3 cellular contexts compared by ENCODE assay signal in the genomic region with DNA sequence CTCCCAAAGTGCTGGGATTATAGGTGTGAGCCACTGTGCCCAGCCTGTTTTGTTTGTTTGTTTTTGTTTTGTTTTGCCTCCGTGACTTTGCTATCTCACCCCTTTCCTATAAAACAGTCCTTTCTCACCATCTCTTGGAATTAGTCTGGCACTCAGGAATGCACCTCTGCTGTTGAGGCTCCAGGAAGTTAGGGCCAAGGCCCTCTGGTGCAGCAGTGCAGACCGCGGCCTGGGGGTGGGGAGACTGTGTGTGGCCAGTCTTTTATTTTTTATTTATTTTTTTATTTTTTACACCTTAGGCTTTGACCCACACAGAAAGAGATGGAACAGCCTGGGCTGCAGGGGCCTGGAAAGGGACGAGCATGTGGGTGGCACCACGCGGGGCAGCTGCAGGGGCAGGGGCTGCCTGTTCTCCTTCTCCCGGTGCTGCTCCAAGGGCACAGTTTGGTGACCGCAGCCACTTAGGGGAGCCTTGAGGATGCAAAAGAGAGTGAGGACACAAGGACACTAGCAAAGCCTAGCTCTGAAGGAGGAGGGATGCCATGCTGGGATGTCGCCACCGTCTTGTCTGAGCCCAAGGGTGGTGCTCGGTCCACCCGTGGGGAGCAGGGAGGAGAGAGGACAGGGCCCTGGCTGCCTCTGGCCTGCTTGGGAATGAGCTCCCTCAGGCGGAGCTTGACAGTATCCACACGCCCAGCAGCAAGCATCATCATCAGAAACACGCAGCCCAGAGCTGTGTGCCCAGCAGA.
TF ChIP-seq lines count a peak whose summit lies in the region.

No MANE protein-coding gene starts in this region.

TF ChIP-seq in SK-N-SH, 30 proteins besides CTCF, POLR2A, EP300 and RAD21 (continued from another document):
- TF ChIP-seq FOXM1 (IDR thresholded peaks at IDR 0.05; ENCODE audit: low read depth) = no peak
- no peak for TF ChIP-seq SIN3A (IDR thresholded peaks at IDR 0.05; ENCODE audit: borderline replicate concordance, low read depth, low read length)
- TF ChIP-seq YY1 (IDR thresholded peaks at IDR 0.05; ENCODE audit: low read depth) = no peak
- TF ChIP-seq NRF1 (IDR thresholded peaks at IDR 0.05; ENCODE audit: low read depth, low read length) = no peak
- no peak for TF ChIP-seq FOSL2 (IDR thresholded peaks at IDR 0.05; ENCODE audit: borderline replicate concordance, low read depth)
- no peak for TF ChIP-seq CHD2 (IDR thresholded peaks at IDR 0.05; ENCODE audit: low read length, partially characterized antibody)
- TF ChIP-seq, protein P1, sequence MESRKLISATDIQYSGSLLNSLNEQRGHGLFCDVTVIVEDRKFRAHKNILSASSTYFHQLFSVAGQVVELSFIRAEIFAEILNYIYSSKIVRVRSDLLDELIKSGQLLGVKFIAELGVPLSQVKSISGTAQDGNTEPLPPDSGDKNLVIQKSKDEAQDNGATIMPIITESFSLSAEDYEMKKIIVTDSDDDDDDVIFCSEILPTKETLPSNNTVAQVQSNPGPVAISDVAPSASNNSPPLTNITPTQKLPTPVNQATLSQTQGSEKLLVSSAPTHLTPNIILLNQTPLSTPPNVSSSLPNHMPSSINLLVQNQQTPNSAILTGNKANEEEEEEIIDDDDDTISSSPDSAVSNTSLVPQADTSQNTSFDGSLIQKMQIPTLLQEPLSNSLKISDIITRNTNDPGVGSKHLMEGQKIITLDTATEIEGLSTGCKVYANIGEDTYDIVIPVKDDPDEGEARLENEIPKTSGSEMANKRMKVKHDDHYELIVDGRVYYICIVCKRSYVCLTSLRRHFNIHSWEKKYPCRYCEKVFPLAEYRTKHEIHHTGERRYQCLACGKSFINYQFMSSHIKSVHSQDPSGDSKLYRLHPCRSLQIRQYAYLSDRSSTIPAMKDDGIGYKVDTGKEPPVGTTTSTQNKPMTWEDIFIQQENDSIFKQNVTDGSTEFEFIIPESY (IDR thresholded peaks at IDR 0.05; ENCODE audit: borderline replicate concordance, low read depth) = no peak
- TF ChIP-seq TEAD4 (IDR thresholded peaks at IDR 0.05; ENCODE audit: borderline replicate concordance, insufficient read depth) = no peak
- TF ChIP-seq USF2 (IDR thresholded peaks at IDR 0.05; ENCODE audit: borderline replicate concordance, low read depth, low read length) = no peak
- TF ChIP-seq SMC3 (IDR thresholded peaks at IDR 0.05; ENCODE audit: low read depth, low read length) = no peak
- TF ChIP-seq ELF1 (IDR thresholded peaks at IDR 0.05) = no peak

TF ChIP-seq in SK-N-SH treated with all-trans-retinoic acid at 6 μM for 48 hours, 23 proteins besides CTCF, POLR2A, EP300 and RAD21 (continued from another document):
- TF ChIP-seq ZC3H10 (CRISPR knock-in tag; IDR thresholded peaks at IDR 0.05) (no peak), ZFP3 (CRISPR knock-in tag; IDR thresholded peaks at IDR 0.05) (no peak), BACH2 (CRISPR knock-in tag; IDR thresholded peaks at IDR 0.05; ENCODE audit: borderline replicate concordance) (no peak), ZNF70 (CRISPR knock-in tag; IDR thresholded peaks at IDR 0.05) (no peak), OSR1 (CRISPR knock-in tag; IDR thresholded peaks at IDR 0.05) (no peak), ARNTL (CRISPR knock-in tag; IDR thresholded peaks at IDR 0.05; ENCODE audit: borderline replicate concordance, low read depth) (no peak), ZNF565 (CRISPR knock-in tag; conservative IDR thresholded peaks at IDR 0.05; ENCODE audit: low read depth) (no peak), TCF4 (CRISPR knock-in tag; IDR thresholded peaks at IDR 0.05; ENCODE audit: borderline replicate concordance) (no peak), ZFP30 (CRISPR knock-in tag; IDR thresholded peaks at IDR 0.05) (no peak), PPARA (CRISPR knock-in tag; IDR thresholded peaks at IDR 0.05; ENCODE audit: borderline replicate concordance) (no peak), TOX (CRISPR knock-in tag; IDR thresholded peaks at IDR 0.05; ENCODE audit: borderline replicate concordance) (no peak), ESRRG (CRISPR knock-in tag; IDR thresholded peaks at IDR 0.05) (no peak), RARB (CRISPR knock-in tag; IDR thresholded peaks at IDR 0.05) (no peak)
- TF ChIP-seq, protein P2, sequence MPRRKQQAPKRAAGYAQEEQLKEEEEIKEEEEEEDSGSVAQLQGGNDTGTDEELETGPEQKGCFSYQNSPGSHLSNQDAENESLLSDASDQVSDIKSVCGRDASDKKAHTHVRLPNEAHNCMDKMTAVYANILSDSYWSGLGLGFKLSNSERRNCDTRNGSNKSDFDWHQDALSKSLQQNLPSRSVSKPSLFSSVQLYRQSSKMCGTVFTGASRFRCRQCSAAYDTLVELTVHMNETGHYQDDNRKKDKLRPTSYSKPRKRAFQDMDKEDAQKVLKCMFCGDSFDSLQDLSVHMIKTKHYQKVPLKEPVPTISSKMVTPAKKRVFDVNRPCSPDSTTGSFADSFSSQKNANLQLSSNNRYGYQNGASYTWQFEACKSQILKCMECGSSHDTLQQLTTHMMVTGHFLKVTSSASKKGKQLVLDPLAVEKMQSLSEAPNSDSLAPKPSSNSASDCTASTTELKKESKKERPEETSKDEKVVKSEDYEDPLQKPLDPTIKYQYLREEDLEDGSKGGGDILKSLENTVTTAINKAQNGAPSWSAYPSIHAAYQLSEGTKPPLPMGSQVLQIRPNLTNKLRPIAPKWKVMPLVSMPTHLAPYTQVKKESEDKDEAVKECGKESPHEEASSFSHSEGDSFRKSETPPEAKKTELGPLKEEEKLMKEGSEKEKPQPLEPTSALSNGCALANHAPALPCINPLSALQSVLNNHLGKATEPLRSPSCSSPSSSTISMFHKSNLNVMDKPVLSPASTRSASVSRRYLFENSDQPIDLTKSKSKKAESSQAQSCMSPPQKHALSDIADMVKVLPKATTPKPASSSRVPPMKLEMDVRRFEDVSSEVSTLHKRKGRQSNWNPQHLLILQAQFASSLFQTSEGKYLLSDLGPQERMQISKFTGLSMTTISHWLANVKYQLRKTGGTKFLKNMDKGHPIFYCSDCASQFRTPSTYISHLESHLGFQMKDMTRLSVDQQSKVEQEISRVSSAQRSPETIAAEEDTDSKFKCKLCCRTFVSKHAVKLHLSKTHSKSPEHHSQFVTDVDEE (CRISPR knock-in tag; IDR thresholded peaks at IDR 0.05) = no peak
- TF ChIP-seq, protein P3, sequence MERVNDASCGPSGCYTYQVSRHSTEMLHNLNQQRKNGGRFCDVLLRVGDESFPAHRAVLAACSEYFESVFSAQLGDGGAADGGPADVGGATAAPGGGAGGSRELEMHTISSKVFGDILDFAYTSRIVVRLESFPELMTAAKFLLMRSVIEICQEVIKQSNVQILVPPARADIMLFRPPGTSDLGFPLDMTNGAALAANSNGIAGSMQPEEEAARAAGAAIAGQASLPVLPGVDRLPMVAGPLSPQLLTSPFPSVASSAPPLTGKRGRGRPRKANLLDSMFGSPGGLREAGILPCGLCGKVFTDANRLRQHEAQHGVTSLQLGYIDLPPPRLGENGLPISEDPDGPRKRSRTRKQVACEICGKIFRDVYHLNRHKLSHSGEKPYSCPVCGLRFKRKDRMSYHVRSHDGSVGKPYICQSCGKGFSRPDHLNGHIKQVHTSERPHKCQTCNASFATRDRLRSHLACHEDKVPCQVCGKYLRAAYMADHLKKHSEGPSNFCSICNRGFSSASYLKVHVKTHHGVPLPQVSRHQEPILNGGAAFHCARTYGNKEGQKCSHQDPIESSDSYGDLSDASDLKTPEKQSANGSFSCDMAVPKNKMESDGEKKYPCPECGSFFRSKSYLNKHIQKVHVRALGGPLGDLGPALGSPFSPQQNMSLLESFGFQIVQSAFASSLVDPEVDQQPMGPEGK (CRISPR knock-in tag; IDR thresholded peaks at IDR 0.05; ENCODE audit: borderline replicate concordance) = no peak
- TF ChIP-seq, protein P4, sequence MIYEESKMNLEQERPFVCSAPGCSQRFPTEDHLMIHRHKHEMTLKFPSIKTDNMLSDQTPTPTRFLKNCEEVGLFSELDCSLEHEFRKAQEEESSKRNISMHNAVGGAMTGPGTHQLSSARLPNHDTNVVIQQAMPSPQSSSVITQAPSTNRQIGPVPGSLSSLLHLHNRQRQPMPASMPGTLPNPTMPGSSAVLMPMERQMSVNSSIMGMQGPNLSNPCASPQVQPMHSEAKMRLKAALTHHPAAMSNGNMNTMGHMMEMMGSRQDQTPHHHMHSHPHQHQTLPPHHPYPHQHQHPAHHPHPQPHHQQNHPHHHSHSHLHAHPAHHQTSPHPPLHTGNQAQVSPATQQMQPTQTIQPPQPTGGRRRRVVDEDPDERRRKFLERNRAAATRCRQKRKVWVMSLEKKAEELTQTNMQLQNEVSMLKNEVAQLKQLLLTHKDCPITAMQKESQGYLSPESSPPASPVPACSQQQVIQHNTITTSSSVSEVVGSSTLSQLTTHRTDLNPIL (CRISPR knock-in tag; IDR thresholded peaks at IDR 0.05; ENCODE audit: low read depth) = no peak

TF ChIP-seq in GM12891, 5 proteins besides CTCF, POLR2A, EP300 and RAD21 (continued from another document):
- TF ChIP-seq POLR2AphosphoS5 (IDR thresholded peaks at IDR 0.05; ENCODE audit: low read depth, low read length) (no peak), POU2F2 (IDR thresholded peaks at IDR 0.05; ENCODE audit: low read depth, low read length) (no peak), PAX5 (IDR thresholded peaks at IDR 0.05; ENCODE audit: insufficient read depth, low read length, severe bottlenecking) (no peak)
